In the genomic region with DNA sequence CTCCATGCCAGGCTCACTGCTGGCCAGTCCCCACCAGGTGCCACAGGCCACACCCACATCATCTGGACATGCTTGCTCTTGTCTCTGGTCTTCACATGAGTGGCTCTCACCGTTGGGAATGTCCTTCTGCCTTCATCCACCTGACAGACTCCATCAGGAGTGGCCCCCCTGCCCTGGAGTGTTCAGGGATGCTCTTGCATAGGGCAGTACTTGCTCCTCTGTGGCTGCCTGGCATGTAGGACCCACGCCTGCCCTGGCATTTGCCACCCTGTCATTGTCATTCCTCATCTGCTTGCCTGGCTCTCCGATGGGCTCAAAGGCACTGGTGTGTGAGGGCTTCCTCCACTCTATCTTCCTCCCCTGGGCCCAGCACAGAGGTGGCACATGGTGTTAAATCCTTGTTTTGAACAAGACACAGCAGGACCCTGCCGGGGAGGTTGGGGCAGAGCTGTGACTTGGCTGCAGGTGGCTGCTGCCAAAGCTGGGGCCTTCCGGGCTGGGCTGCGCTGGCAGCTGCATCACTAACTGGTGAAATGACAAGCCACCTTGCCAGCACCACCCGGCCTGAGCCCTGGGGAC, we compare ENCODE assay signal across 1 cellular context.
TF ChIP-seq lines count a peak whose summit lies in the region.

No MANE protein-coding gene starts in this region.

TF ChIP-seq in SK-N-SH, 30 proteins besides CTCF, POLR2A, EP300 and RAD21 (continued from another document):
- TF ChIP-seq, protein P1, sequence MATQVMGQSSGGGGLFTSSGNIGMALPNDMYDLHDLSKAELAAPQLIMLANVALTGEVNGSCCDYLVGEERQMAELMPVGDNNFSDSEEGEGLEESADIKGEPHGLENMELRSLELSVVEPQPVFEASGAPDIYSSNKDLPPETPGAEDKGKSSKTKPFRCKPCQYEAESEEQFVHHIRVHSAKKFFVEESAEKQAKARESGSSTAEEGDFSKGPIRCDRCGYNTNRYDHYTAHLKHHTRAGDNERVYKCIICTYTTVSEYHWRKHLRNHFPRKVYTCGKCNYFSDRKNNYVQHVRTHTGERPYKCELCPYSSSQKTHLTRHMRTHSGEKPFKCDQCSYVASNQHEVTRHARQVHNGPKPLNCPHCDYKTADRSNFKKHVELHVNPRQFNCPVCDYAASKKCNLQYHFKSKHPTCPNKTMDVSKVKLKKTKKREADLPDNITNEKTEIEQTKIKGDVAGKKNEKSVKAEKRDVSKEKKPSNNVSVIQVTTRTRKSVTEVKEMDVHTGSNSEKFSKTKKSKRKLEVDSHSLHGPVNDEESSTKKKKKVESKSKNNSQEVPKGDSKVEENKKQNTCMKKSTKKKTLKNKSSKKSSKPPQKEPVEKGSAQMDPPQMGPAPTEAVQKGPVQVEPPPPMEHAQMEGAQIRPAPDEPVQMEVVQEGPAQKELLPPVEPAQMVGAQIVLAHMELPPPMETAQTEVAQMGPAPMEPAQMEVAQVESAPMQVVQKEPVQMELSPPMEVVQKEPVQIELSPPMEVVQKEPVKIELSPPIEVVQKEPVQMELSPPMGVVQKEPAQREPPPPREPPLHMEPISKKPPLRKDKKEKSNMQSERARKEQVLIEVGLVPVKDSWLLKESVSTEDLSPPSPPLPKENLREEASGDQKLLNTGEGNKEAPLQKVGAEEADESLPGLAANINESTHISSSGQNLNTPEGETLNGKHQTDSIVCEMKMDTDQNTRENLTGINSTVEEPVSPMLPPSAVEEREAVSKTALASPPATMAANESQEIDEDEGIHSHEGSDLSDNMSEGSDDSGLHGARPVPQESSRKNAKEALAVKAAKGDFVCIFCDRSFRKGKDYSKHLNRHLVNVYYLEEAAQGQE (IDR thresholded peaks at IDR 0.05; ENCODE audit: low read depth, low read length): no peak
- TF ChIP-seq GATA2 (CRISPR knock-in tag; IDR thresholded peaks at IDR 0.05): no peak
- no peak for TF ChIP-seq GABPA (IDR thresholded peaks at IDR 0.05; ENCODE audit: low read depth)
- no peak for TF ChIP-seq MXI1 (IDR thresholded peaks at IDR 0.05; ENCODE audit: low read depth, low read length)
- TF ChIP-seq, protein P2, sequence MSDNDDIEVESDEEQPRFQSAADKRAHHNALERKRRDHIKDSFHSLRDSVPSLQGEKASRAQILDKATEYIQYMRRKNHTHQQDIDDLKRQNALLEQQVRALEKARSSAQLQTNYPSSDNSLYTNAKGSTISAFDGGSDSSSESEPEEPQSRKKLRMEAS (IDR thresholded peaks at IDR 0.05; ENCODE audit: low read depth): no peak
- TF ChIP-seq, protein P3, sequence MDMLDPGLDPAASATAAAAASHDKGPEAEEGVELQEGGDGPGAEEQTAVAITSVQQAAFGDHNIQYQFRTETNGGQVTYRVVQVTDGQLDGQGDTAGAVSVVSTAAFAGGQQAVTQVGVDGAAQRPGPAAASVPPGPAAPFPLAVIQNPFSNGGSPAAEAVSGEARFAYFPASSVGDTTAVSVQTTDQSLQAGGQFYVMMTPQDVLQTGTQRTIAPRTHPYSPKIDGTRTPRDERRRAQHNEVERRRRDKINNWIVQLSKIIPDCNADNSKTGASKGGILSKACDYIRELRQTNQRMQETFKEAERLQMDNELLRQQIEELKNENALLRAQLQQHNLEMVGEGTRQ (IDR thresholded peaks at IDR 0.05; ENCODE audit: borderline replicate concordance, low read depth, low read length): no peak
- TF ChIP-seq YY1 (IDR thresholded peaks at IDR 0.05; ENCODE audit: low read depth): no peak
